8 cellular contexts compared by ENCODE assay signal in genomic region chr16:56681939-56682702, GRCh38. TPM values are rescaled to one million over a fixed set of nuclear protein-coding genes. Genes with fewer than 3 reads are reported as not detected.
A peak's percentile ranks its signal among the peaks of the same experiment; 100 is the strongest.
DNase-seq lines count a peak whose midpoint lies in the region; TF ChIP-seq lines count a peak whose summit lies in the region.

MT1X (plus strand) TSS chr16:56682470; CDS start chr16:56682541, 71 bp downstream.

- no peak within 1 kb of the TSS for H4K8ac ChIP-seq in neuronal stem cell (ENCODE audit: low read depth, low read length)

- no peak within 1 kb of the TSS for H2BK12ac ChIP-seq in neuronal stem cell (ENCODE audit: low read length)

- H3K79me1 ChIP-seq in neuronal stem cell (ENCODE audit: low read depth, low read length): no peaks in the 10 kb centered on the region

- peak within 1 kb of the TSS; percentile 22 for H2BK15ac ChIP-seq in neuronal stem cell (ENCODE audit: low read length)

- H4K91ac ChIP-seq in neuronal stem cell (ENCODE audit: low read depth, low read length, poor library complexity): no peak within 1 kb of the TSS

- peak within 1 kb of the TSS; percentile 95 for H2AFZ ChIP-seq in Loucy (ENCODE audit: low read length)
- peak within 1 kb of the TSS; percentile 94 for H2AFZ ChIP-seq in neuronal stem cell (ENCODE audit: low read length)

- no CpG with 5 or more reads among the region's 49 CpGs for WGBS in neuronal stem cell (ENCODE audit: extremely low coverage in 2 of 2, insufficient read length in 2 of 2, insufficient replicate concordance in 1 of 2), 2 donors

- H3K4me3 ChIP-seq in H7 (ENCODE audit: insufficient read depth, low read depth, low read length) (peak within 1 kb of the TSS; percentile 74), Loucy (ENCODE audit: low read length, poor library complexity, severe bottlenecking) (peak within 1 kb of the TSS; percentile 79), foreskin fibroblast (ENCODE audit: low read depth in 1 of 2, low read length in 2 of 2) (peak within 1 kb of the TSS; percentile 66 to 68), neuronal stem cell (ENCODE audit: low read length in 2 of 2) (peak within 1 kb of the TSS; percentile 48 to 78)

- H3K9ac ChIP-seq in ES-I3 (ENCODE audit: low read depth, low read length): peak within 1 kb of the TSS; percentile 90
- peak within 1 kb of the TSS; percentile 88 for H3K9ac ChIP-seq in Loucy (ENCODE audit: low read depth, low read length, poor library complexity, severe bottlenecking)
- peak within 1 kb of the TSS; percentile 85 for H3K9ac ChIP-seq in neuronal stem cell (ENCODE audit: low read depth, low read length, poor library complexity)

- peak within 1 kb of the TSS; percentile 28 for H3K14ac ChIP-seq in neuronal stem cell (ENCODE audit: low read length)

- H3K4me2 ChIP-seq in Loucy (ENCODE audit: low read depth, low read length, poor library complexity, severe bottlenecking) (peak within 1 kb of the TSS; percentile 90), neuronal stem cell (ENCODE audit: insufficient read depth, low read length, poor library complexity, severe bottlenecking) (peak within 1 kb of the TSS; percentile 87)

- peak within 1 kb of the TSS; percentile 89 for H3K18ac ChIP-seq in neuronal stem cell (ENCODE audit: low read length)

- H2BK5ac ChIP-seq in neuronal stem cell (ENCODE audit: low read length): no peak within 1 kb of the TSS

- H3K27me3 ChIP-seq in H7 (ENCODE audit: control insufficient read depth, insufficient read depth, low read length) (peaks cover 4% of the 10 kb centered on the region; the same call in 1 of the 2 replicates), Loucy (ENCODE audit: insufficient read depth, low read length, poor library complexity, severe bottlenecking) (no peaks in the 10 kb centered on the region), neuronal stem cell (ENCODE audit: control insufficient read depth in 3 of 3, insufficient read depth in 3 of 3, low read depth in 1 of 3, low read length in 3 of 3) (peaks cover 0 to 60% (median 20%) of the 10 kb centered on the region in 3 experiments)

- H3K4me1 ChIP-seq in ES-I3 (ENCODE audit: insufficient read depth, low read length): peaks cover 16% of the 10 kb centered on the region
- H3K4me1 ChIP-seq in Loucy (ENCODE audit: insufficient read depth, low read length, poor library complexity, severe bottlenecking): peaks cover 10% of the 10 kb centered on the region
- peaks cover 12 to 18% of the 10 kb centered on the region in 2 donors for H3K4me1 ChIP-seq in neuronal stem cell (ENCODE audit: control insufficient read depth in 2 of 2, insufficient read depth in 1 of 2, low read depth in 1 of 2, low read length in 2 of 2)

- H3K9me3 ChIP-seq in ES-I3 (ENCODE audit: control insufficient read depth, insufficient read depth, low read length) (0 out of 2 replicates have a peak, but pooled peaks cover 2% of the 10 kb centered on the region), Loucy (ENCODE audit: insufficient read depth, low read depth, low read length) (no peaks in the 10 kb centered on the region), neuronal stem cell (replicated peaks in 1 of 2; ENCODE audit: control insufficient read depth in 2 of 2, insufficient read depth in 1 of 2, low read depth in 1 of 2, low read length in 2 of 2) (peaks cover 0 to 5% of the 10 kb centered on the region in 2 donors)

- peak within 1 kb of the TSS; percentile 46 for H3K23ac ChIP-seq in neuronal stem cell (ENCODE audit: low read depth, low read length, poor library complexity)

- H2BK120ac ChIP-seq in neuronal stem cell (ENCODE audit: low read depth, low read length): no peak within 1 kb of the TSS

- H3K4ac ChIP-seq in neuronal stem cell (ENCODE audit: low read length): peak within 1 kb of the TSS; percentile 14

- H3F3A ChIP-seq in Loucy (ENCODE audit: low read depth): no peaks in the 10 kb centered on the region

- DNase-seq in H7 (peak; percentile 89), SIG-M5 treated with dmso at 0.1 percent for 504 hours (lab: John Stamatoyannopoulos, UW; ENCODE audit: unreplicated experiment) (peak; percentile 85), activated gamma-delta T cell treated with Interleukin-2 at 50 U/mL for 16 hours (peak; percentile 80), foreskin fibroblast (peak; percentile 92 to 97), neuronal stem cell (ENCODE audit: low spot score) (peak; percentile 51)

- H3K9me2 ChIP-seq in Loucy (replicated peaks; ENCODE audit: low read depth, low read length): no peaks in the 10 kb centered on the region

- no peak within 1 kb of the TSS for H2AK5ac ChIP-seq in neuronal stem cell (ENCODE audit: low read depth, low read length)

- no peaks in the 10 kb centered on the region for H3K36me3 ChIP-seq in ES-I3 (ENCODE audit: insufficient read depth, low read length)
- no peaks in the 10 kb centered on the region for H3K36me3 ChIP-seq in H7 (replicated peaks; ENCODE audit: control insufficient read depth, insufficient read depth, low read length)
- no peaks in the 10 kb centered on the region for H3K36me3 ChIP-seq in Loucy (ENCODE audit: insufficient read depth, low read length)
- no peaks in the 10 kb centered on the region for H3K36me3 ChIP-seq in neuronal stem cell (replicated peaks in 1 of 2; ENCODE audit: control insufficient read depth in 2 of 2, insufficient read depth in 2 of 2, low read length in 2 of 2)

- H3K27ac ChIP-seq in neuronal stem cell (replicated peaks; ENCODE audit: low read length): no peak within 1 kb of the TSS

- no peaks in the 10 kb centered on the region for H4K20me1 ChIP-seq in Loucy (ENCODE audit: insufficient read depth, low read length, poor library complexity, severe bottlenecking)

- TF ChIP-seq CTCF in Loucy (conservative IDR thresholded peaks at IDR 0.05; ENCODE audit: low read length) (no peak), foreskin fibroblast (IDR thresholded peaks at IDR 0.05; ENCODE audit: low read depth, low read length) (no peak), subcutaneous adipose tissue (IDR thresholded peaks at IDR 0.05; ENCODE audit: low read depth) (no peak)

- peaks cover 5% of the 10 kb centered on the region; the same call in 1 of the 2 replicates for H3K79me2 ChIP-seq in Loucy (ENCODE audit: insufficient read depth, low read length)

RNA-seq across cellular contexts. Expression of gene MT1X, which starts in this region (rescaled TPM):
- total RNA-seq in H7 (2014; rRNA removed; shearing (Covaris generic)): 138 and 157 TPM in 2 replicates
- polyA plus RNA-seq in neuronal stem cell (2013, experiment 1 of 2): 36.2 TPM
- polyA plus RNA-seq in neuronal stem cell (2013, experiment 2 of 2): 33.3 TPM
- total RNA-seq in subcutaneous adipose tissue: 1,000 to 10,000 TPM; 1,122 to 4,299 (median 2,004) TPM
